In genomic region chr11:62025429-62026105, GRCh38 we compare ENCODE assay signal across 1 cellular context.
TF ChIP-seq lines count a peak whose summit lies in the region.

No MANE protein-coding gene starts in this region.

TF ChIP-seq in HepG2, 621 proteins besides CTCF, POLR2A, EP300 and RAD21 (continued from another document and continues in another):
- TF ChIP-seq ZHX2 (IDR thresholded peaks at IDR 0.05; ENCODE audit: low read depth) (peak; percentile 81), ZHX2 (CRISPR knock-in tag; IDR thresholded peaks at IDR 0.05; ENCODE audit: borderline replicate concordance) (no peak), ATF7-NPFF (CRISPR knock-in tag; IDR thresholded peaks at IDR 0.05; ENCODE audit: low read depth) (no peak), POGZ (CRISPR knock-in tag; IDR thresholded peaks at IDR 0.05) (peak; percentile 50; the same call in 1 of the 2 replicates), BORCS8-MEF2B (CRISPR knock-in tag; IDR thresholded peaks at IDR 0.05) (no peak), ZNF460 (CRISPR knock-in tag; IDR thresholded peaks at IDR 0.05; ENCODE audit: borderline replicate concordance) (no peak; the same call in 1 of the 2 replicates), SRSF1 (optimal IDR thresholded peaks at IDR 0.05; ENCODE audit: low read depth, low read length) (no peak), TP53 (CRISPR knock-in tag; conservative IDR thresholded peaks at IDR 0.05) (0 out of 2 replicates have a peak, but pooled peaks have one; percentile 52), THAP7 (CRISPR knock-in tag; IDR thresholded peaks at IDR 0.05) (no peak), MTA1 (CRISPR knock-in tag; IDR thresholded peaks at IDR 0.05; ENCODE audit: borderline replicate concordance) (no peak), RBAK (CRISPR knock-in tag; IDR thresholded peaks at IDR 0.05) (no peak), RNF2 (conservative IDR thresholded peaks at IDR 0.05; ENCODE audit: low read depth) (no peak), RXRB (CRISPR knock-in tag; IDR thresholded peaks at IDR 0.05; ENCODE audit: borderline replicate concordance) (peak; percentile 88), RBFOX2 (IDR thresholded peaks at IDR 0.05; ENCODE audit: low read depth, low read length) (no peak), SRSF9 (IDR thresholded peaks at IDR 0.05; ENCODE audit: borderline replicate concordance, insufficient read depth, low read depth, low read length, poor library complexity, severe bottlenecking) (no peak), KLF15 (CRISPR knock-in tag; IDR thresholded peaks at IDR 0.05; ENCODE audit: borderline replicate concordance) (no peak), FOXA3 (CRISPR knock-in tag; IDR thresholded peaks at IDR 0.05) (peak; percentile 79), KLF6 (CRISPR knock-in tag; IDR thresholded peaks at IDR 0.05) (peak; percentile 82), ZNF251 (CRISPR knock-in tag; IDR thresholded peaks at IDR 0.05) (no peak), SNAPC2 (CRISPR knock-in tag; IDR thresholded peaks at IDR 0.05) (peak; percentile 76; the same call in 1 of the 2 replicates), MBNL3 (CRISPR knock-in tag; conservative IDR thresholded peaks at IDR 0.05) (no peak), ZNF776 (CRISPR knock-in tag; IDR thresholded peaks at IDR 0.05) (no peak), ZNF292 (CRISPR knock-in tag; IDR thresholded peaks at IDR 0.05; ENCODE audit: borderline replicate concordance, low read depth) (peak; percentile 68; the same call in 1 of the 2 replicates), SMYD3 (CRISPR knock-in tag; IDR thresholded peaks at IDR 0.05) (no peak), ZNF770 (CRISPR knock-in tag; IDR thresholded peaks at IDR 0.05) (0 out of 2 replicates have a peak, but pooled peaks have one; percentile 32), ZNF740 (CRISPR knock-in tag; IDR thresholded peaks at IDR 0.05) (no peak), TEAD2 (CRISPR knock-in tag; IDR thresholded peaks at IDR 0.05) (no peak), CENPBD1 (CRISPR knock-in tag; IDR thresholded peaks at IDR 0.05; ENCODE audit: borderline replicate concordance, low read depth) (no peak), FOXC1 (CRISPR knock-in tag; IDR thresholded peaks at IDR 0.05; ENCODE audit: borderline replicate concordance) (peak; percentile 40; the same call in 1 of the 2 replicates), ZNF713 (CRISPR knock-in tag; IDR thresholded peaks at IDR 0.05) (no peak), NCOR1 (IDR thresholded peaks at IDR 0.05; ENCODE audit: borderline replicate concordance, low read length) (peak; percentile 45; the same call in 1 of the 2 replicates), ZZZ3 (CRISPR knock-in tag; IDR thresholded peaks at IDR 0.05; ENCODE audit: borderline replicate concordance) (peak; percentile 38; the same call in 1 of the 2 replicates), RARA (CRISPR knock-in tag; IDR thresholded peaks at IDR 0.05) (peak; percentile 66), ZNF883 (CRISPR knock-in tag; IDR thresholded peaks at IDR 0.05; ENCODE audit: not compliant biosample characterization) (no peak), ZKSCAN5 (CRISPR knock-in tag; IDR thresholded peaks at IDR 0.05) (0 out of 2 replicates have a peak, but pooled peaks have one; percentile 66), FOXK1 (CRISPR knock-in tag; IDR thresholded peaks at IDR 0.05; ENCODE audit: borderline replicate concordance, low read depth) (peak; percentile 84; the same call in 1 of the 2 replicates), IRF2 (CRISPR knock-in tag; IDR thresholded peaks at IDR 0.05) (peak; percentile 16; the same call in 1 of the 2 replicates), NFYC (CRISPR knock-in tag; IDR thresholded peaks at IDR 0.05) (no peak), SKI (IDR thresholded peaks at IDR 0.05; ENCODE audit: partially characterized antibody) (peak; percentile 81), ZNF678 (CRISPR knock-in tag; IDR thresholded peaks at IDR 0.05) (no peak), ZNF143 (CRISPR knock-in tag; IDR thresholded peaks at IDR 0.05) (no peak), ZBTB2 (CRISPR knock-in tag; IDR thresholded peaks at IDR 0.05; ENCODE audit: low read depth) (no peak), JUNB (CRISPR knock-in tag; IDR thresholded peaks at IDR 0.05; ENCODE audit: borderline replicate concordance) (0 out of 2 replicates have a peak, but pooled peaks have one; percentile 53), EED (CRISPR knock-in tag; IDR thresholded peaks at IDR 0.05) (no peak), CSRNP1 (CRISPR knock-in tag; IDR thresholded peaks at IDR 0.05) (no peak; the same call in 1 of the 2 replicates), ZNF124 (CRISPR knock-in tag; IDR thresholded peaks at IDR 0.05) (no peak), ZNF333 (CRISPR knock-in tag; IDR thresholded peaks at IDR 0.05; ENCODE audit: borderline replicate concordance) (no peak), HDAC2 (CRISPR knock-in tag; IDR thresholded peaks at IDR 0.05) (peak; percentile 86), ZNF772 (CRISPR knock-in tag; IDR thresholded peaks at IDR 0.05) (no peak; the same call in 1 of the 2 replicates), ZNF225 (CRISPR knock-in tag; IDR thresholded peaks at IDR 0.05) (no peak; the same call in 1 of the 2 replicates), ZNF7 (CRISPR knock-in tag; IDR thresholded peaks at IDR 0.05) (no peak), BATF2 (CRISPR knock-in tag; IDR thresholded peaks at IDR 0.05) (no peak)
- TF ChIP-seq, protein P1, sequence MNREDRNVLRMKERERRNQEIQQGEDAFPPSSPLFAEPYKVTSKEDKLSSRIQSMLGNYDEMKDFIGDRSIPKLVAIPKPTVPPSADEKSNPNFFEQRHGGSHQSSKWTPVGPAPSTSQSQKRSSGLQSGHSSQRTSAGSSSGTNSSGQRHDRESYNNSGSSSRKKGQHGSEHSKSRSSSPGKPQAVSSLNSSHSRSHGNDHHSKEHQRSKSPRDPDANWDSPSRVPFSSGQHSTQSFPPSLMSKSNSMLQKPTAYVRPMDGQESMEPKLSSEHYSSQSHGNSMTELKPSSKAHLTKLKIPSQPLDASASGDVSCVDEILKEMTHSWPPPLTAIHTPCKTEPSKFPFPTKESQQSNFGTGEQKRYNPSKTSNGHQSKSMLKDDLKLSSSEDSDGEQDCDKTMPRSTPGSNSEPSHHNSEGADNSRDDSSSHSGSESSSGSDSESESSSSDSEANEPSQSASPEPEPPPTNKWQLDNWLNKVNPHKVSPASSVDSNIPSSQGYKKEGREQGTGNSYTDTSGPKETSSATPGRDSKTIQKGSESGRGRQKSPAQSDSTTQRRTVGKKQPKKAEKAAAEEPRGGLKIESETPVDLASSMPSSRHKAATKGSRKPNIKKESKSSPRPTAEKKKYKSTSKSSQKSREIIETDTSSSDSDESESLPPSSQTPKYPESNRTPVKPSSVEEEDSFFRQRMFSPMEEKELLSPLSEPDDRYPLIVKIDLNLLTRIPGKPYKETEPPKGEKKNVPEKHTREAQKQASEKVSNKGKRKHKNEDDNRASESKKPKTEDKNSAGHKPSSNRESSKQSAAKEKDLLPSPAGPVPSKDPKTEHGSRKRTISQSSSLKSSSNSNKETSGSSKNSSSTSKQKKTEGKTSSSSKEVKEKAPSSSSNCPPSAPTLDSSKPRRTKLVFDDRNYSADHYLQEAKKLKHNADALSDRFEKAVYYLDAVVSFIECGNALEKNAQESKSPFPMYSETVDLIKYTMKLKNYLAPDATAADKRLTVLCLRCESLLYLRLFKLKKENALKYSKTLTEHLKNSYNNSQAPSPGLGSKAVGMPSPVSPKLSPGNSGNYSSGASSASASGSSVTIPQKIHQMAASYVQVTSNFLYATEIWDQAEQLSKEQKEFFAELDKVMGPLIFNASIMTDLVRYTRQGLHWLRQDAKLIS (CRISPR knock-in tag; IDR thresholded peaks at IDR 0.05) = no peak
- TF ChIP-seq, protein P2, sequence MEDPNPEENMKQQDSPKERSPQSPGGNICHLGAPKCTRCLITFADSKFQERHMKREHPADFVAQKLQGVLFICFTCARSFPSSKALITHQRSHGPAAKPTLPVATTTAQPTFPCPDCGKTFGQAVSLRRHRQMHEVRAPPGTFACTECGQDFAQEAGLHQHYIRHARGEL (CRISPR knock-in tag; IDR thresholded peaks at IDR 0.05) = no peak
